Comparison of ENCODE assay signal across 8 cellular contexts in the genomic region with DNA sequence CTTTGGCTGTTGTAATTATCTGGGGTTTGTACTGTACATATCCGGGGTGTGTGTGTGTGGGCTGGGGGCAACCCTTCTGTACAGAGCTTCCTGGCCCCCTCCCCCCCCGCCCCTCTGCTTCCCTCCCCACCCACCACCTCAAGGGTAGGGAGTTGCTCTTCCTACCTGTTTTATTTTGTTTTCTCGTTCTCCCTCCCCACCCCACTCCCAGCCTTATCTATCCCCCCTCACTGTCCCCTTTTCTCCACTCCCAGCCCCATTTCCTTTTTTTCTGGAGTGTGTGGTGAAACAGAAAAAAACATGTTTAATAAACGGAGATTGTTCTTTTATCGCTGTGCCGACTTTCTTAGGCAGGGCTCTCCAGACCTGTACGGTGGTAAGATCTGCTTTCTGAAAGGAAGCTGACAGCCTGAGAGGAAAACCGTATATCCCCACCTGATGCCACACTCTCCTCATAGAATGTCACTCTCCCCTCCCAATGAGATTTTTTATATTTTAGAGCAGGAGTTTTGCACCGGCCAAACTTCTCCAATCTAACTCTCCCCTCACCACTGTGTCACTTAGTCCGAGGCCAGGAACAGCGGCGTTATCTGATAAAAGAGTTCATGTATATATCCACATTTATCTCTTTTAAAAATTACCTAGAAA. TPM values are rescaled to one million over a fixed set of nuclear protein-coding genes. Genes with fewer than 3 reads are reported as not detected.
DNase-seq lines count a peak whose midpoint lies in the region; ATAC-seq and TF ChIP-seq lines count a peak whose summit lies in the region.

No MANE protein-coding gene starts in this region.

- TF ChIP-seq EP300 in suprapubic skin (IDR thresholded peaks at IDR 0.05), result no peak

- H3K4me3 Mint-ChIP-seq in activated CD8-positive, alpha-beta memory T cell treated with anti-CD3 and anti-CD28 coated beads, Interleukin-2, amount 10 ng/mL, durations not matched to agents 7 days and 5 days, result peak overlapping the region; percentile 96
- peak overlapping the region; percentile 94 for H3K4me3 Mint-ChIP-seq in activated CD8-positive, alpha-beta T cell treated with anti-CD3 and anti-CD28 coated beads, Interleukin-2, amount 10 ng/mL, durations not matched to agents 7 days and 5 days

- peaks cover 10% of the 10 kb centered on the region for H3K36me3 Mint-ChIP-seq in activated CD8-positive, alpha-beta memory T cell treated with anti-CD3 and anti-CD28 coated beads, Interleukin-2, amount 10 ng/mL, durations not matched to agents 7 days and 5 days
- H3K36me3 Mint-ChIP-seq in activated CD8-positive, alpha-beta T cell treated with anti-CD3 and anti-CD28 coated beads, Interleukin-2, amount 10 ng/mL, durations not matched to agents 7 days and 5 days (ENCODE audit: low read depth), result peaks cover 24% of the 10 kb centered on the region

- TF ChIP-seq POLR2A in suprapubic skin (IDR thresholded peaks at IDR 0.05), result no peak

- CTCF ChIA-PET in activated CD8-positive, alpha-beta memory T cell treated with anti-CD3 and anti-CD28 coated beads, Interleukin-2, amount 10 ng/mL, durations not matched to agents 7 days and 5 days (lab: Charles Lee), result interaction anchor here (1.3 to 1.8 kb wide), 7 partner anchors 15 to 164 kb away, joined by 3 to 8 read pairs (median 4); partner anchors contain the start of genes BAK1, PFDN6 and WDR46
- CTCF ChIA-PET in activated CD8-positive, alpha-beta T cell treated with anti-CD3 and anti-CD28 coated beads, Interleukin-2, amount 10 ng/mL, durations not matched to agents 7 days and 5 days (lab: Charles Lee), result interaction anchor here (1.1 to 2.3 kb wide), 5 partner anchors 18 to 134 kb away, joined by 3 to 10 read pairs (median 3); no protein-coding TSS in a partner anchor

- H3K4me1 Mint-ChIP-seq in activated CD8-positive, alpha-beta memory T cell treated with anti-CD3 and anti-CD28 coated beads, Interleukin-2, amount 10 ng/mL, durations not matched to agents 7 days and 5 days, result peaks cover 22% of the 10 kb centered on the region
- H3K4me1 Mint-ChIP-seq in activated CD8-positive, alpha-beta T cell treated with anti-CD3 and anti-CD28 coated beads, Interleukin-2, amount 10 ng/mL, durations not matched to agents 7 days and 5 days (ENCODE audit: low read depth), result peaks cover 29% of the 10 kb centered on the region

- ATAC-seq in activated CD8-positive, alpha-beta memory T cell treated with anti-CD3 and anti-CD28 coated beads, Interleukin-2, amount 10 ng/mL, durations not matched to agents 7 days and 5 days, result no peak
- ATAC-seq in activated CD8-positive, alpha-beta T cell treated with anti-CD3 and anti-CD28 coated beads, Interleukin-2, amount 10 ng/mL, durations not matched to agents 7 days and 5 days, result no peak
- ATAC-seq in GM18867 (IDR thresholded peaks at IDR 0.05; ENCODE audit: unreplicated experiment), result no peak

- H3K4me3 ChIP-seq in iPS-18a (ENCODE audit: low read length) (peak overlapping the region; percentile 80), suprapubic skin (peak overlapping the region; percentile 79)

- no peaks in the 10 kb centered on the region for H3K27me3 ChIP-seq in iPS-18a (ENCODE audit: control insufficient read depth, insufficient read depth, low read length)
- H3K27me3 ChIP-seq in suprapubic skin, result no peaks in the 10 kb centered on the region

- H3K27ac ChIP-seq in iPS-18a (ENCODE audit: low read length), result peak overlapping the region; percentile 25
- no peak overlapping the region for H3K27ac ChIP-seq in suprapubic skin

- H3K27me3 Mint-ChIP-seq in activated CD8-positive, alpha-beta memory T cell treated with anti-CD3 and anti-CD28 coated beads, Interleukin-2, amount 10 ng/mL, durations not matched to agents 7 days and 5 days, result no peaks in the 10 kb centered on the region
- no peaks in the 10 kb centered on the region for H3K27me3 Mint-ChIP-seq in activated CD8-positive, alpha-beta T cell treated with anti-CD3 and anti-CD28 coated beads, Interleukin-2, amount 10 ng/mL, durations not matched to agents 7 days and 5 days (ENCODE audit: low read depth)

- under 1% methylated on average over 12 of the region's 12 CpGs for WGBS in suprapubic skin

- DNase-seq in activated CD8-positive, alpha-beta memory T cell treated with anti-CD3 and anti-CD28 coated beads, Interleukin-2, amount 10 ng/mL, durations not matched to agents 7 days and 5 days, result no peak
- DNase-seq in activated CD8-positive, alpha-beta memory T cell treated with anti-CD3 and anti-CD28 coated beads for 24 hours, result no peak
- DNase-seq in activated CD8-positive, alpha-beta T cell treated with anti-CD3 and anti-CD28 coated beads, Interleukin-2, amount 10 ng/mL, durations not matched to agents 7 days and 5 days, result no peak
- DNase-seq in suprapubic skin (ENCODE audit: low spot score in 2 of 2), result no peak
- DNase-seq in retina, result no peak
- no peak for DNase-seq in NCI-H1436 (lab: John Stamatoyannopoulos, UW)

- H3K9me3 Mint-ChIP-seq in activated CD8-positive, alpha-beta memory T cell treated with anti-CD3 and anti-CD28 coated beads, Interleukin-2, amount 10 ng/mL, durations not matched to agents 7 days and 5 days (ENCODE audit: low read depth), result no peaks in the 10 kb centered on the region
- H3K9me3 Mint-ChIP-seq in activated CD8-positive, alpha-beta T cell treated with anti-CD3 and anti-CD28 coated beads, Interleukin-2, amount 10 ng/mL, durations not matched to agents 7 days and 5 days (ENCODE audit: insufficient read depth), result no peaks in the 10 kb centered on the region

- no peaks in the 10 kb centered on the region for H3K4me1 ChIP-seq in iPS-18a (ENCODE audit: control insufficient read depth, low read depth, low read length)
- H3K4me1 ChIP-seq in suprapubic skin, result peaks cover 22% of the 10 kb centered on the region

- POLR2A ChIA-PET in activated CD8-positive, alpha-beta T cell treated with anti-CD3 and anti-CD28 coated beads, Interleukin-2, amount 10 ng/mL, durations not matched to agents 7 days and 5 days (lab: Charles Lee), result interaction anchor here (0.6 to 2.6 kb wide), 7 partner anchors 22 to 262 kb away, joined by 3 to 14 read pairs (median 6); partner anchors contain the start of genes BAK1 and CUTA

- peak overlapping the region; percentile 86 for H3K27ac Mint-ChIP-seq in activated CD8-positive, alpha-beta memory T cell treated with anti-CD3 and anti-CD28 coated beads, Interleukin-2, amount 10 ng/mL, durations not matched to agents 7 days and 5 days
- peak overlapping the region; percentile 88 for H3K27ac Mint-ChIP-seq in activated CD8-positive, alpha-beta T cell treated with anti-CD3 and anti-CD28 coated beads, Interleukin-2, amount 10 ng/mL, durations not matched to agents 7 days and 5 days

- H3K36me3 ChIP-seq in iPS-18a (ENCODE audit: control insufficient read depth, low read depth, low read length), result peaks cover 32% of the 10 kb centered on the region
- peaks cover 18% of the 10 kb centered on the region for H3K36me3 ChIP-seq in suprapubic skin

- TF ChIP-seq CTCF in suprapubic skin (IDR thresholded peaks at IDR 0.05), result no peak

- H3K9ac ChIP-seq in iPS-18a (ENCODE audit: low read length), result peak overlapping the region; percentile 82

- no peaks in the 10 kb centered on the region for H3K9me3 ChIP-seq in iPS-18a (ENCODE audit: control insufficient read depth, low read depth, low read length)
- no peaks in the 10 kb centered on the region for H3K9me3 ChIP-seq in suprapubic skin

RNA-seq across cellular contexts. Expression of gene ZBTB9, which starts 0.9 kb away (rescaled TPM):
- 1 to 10 TPM; 7.4 to 9.0 TPM for total RNA-seq in activated CD8-positive, alpha-beta memory T cell treated with anti-CD3 and anti-CD28 coated beads, Interleukin-2, amount 10 ng/mL, durations not matched to agents 7 days and 5 days
- 1 to 10 TPM; 7.3 to 9.0 TPM for total RNA-seq in activated CD8-positive, alpha-beta T cell treated with anti-CD3 and anti-CD28 coated beads, Interleukin-2, amount 10 ng/mL, durations not matched to agents 7 days and 5 days
- 1 to 10 TPM; 5.9 to 9.9 (median 7.4) TPM for total RNA-seq in suprapubic skin

RNA-seq across cellular contexts. Expression of gene SYNGAP1, which starts 33.6 kb away (rescaled TPM):
- total RNA-seq in activated CD8-positive, alpha-beta memory T cell treated with anti-CD3 and anti-CD28 coated beads, Interleukin-2, amount 10 ng/mL, durations not matched to agents 7 days and 5 days, result 10 to 100 TPM; 24.1 to 39.8 TPM
- 10 to 100 TPM; 42.0 to 48.2 TPM for total RNA-seq in activated CD8-positive, alpha-beta T cell treated with anti-CD3 and anti-CD28 coated beads, Interleukin-2, amount 10 ng/mL, durations not matched to agents 7 days and 5 days
- 10 to 100 TPM; 13.5 to 30.4 (median 14.0) TPM for total RNA-seq in suprapubic skin

RNA-seq across cellular contexts. Expression of gene CUTA, which starts 35.6 kb away (rescaled TPM):
- 100 to 1,000 TPM; 196 to 197 TPM for total RNA-seq in activated CD8-positive, alpha-beta memory T cell treated with anti-CD3 and anti-CD28 coated beads, Interleukin-2, amount 10 ng/mL, durations not matched to agents 7 days and 5 days
- total RNA-seq in activated CD8-positive, alpha-beta T cell treated with anti-CD3 and anti-CD28 coated beads, Interleukin-2, amount 10 ng/mL, durations not matched to agents 7 days and 5 days, result 100 to 1,000 TPM; 179 to 187 TPM
- 100 to 1,000 TPM; 119 to 185 (median 159) TPM for total RNA-seq in suprapubic skin

RNA-seq across cellular contexts. Expression of gene PHF1, which starts 42.7 kb away (rescaled TPM):
- total RNA-seq in activated CD8-positive, alpha-beta memory T cell treated with anti-CD3 and anti-CD28 coated beads, Interleukin-2, amount 10 ng/mL, durations not matched to agents 7 days and 5 days, result 10 to 100 TPM; 26.1 to 36.0 TPM
- total RNA-seq in activated CD8-positive, alpha-beta T cell treated with anti-CD3 and anti-CD28 coated beads, Interleukin-2, amount 10 ng/mL, durations not matched to agents 7 days and 5 days, result 10 to 100 TPM; 35.9 to 36.5 TPM
- 100 to 1,000 TPM in 1 of 4 donors, 10 to 100 TPM in 3; 35.9 to 102 (median 48.6) TPM for total RNA-seq in suprapubic skin
